In the genomic region with DNA sequence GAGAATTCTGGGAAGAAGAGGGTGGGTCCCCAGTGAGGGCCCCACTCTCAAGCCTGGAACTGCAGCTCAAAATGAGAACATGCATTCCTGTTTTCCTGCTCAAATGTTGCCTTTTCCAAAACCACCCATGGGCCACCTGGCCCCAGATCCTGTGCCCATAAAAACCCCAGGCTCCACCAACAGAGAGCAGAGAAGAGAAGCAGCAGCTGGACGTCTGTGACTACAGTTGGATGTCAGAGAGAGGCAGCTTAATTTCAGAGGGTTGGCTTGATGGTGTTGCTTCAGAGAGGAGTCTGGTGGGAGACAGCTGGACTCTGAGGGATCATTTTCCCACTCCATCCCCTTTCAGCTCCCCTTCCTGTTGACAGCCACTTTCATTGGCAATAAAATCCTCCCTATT, we compare ENCODE assay signal across 14 cellular contexts.
"Had no signal": no experiment of that assay in that cellular context is flagged by ENCODE, and none has a peak within 500 bp of the region (broad histone marks: within the 10 kb centered on the region; RNA-seq: fewer than 3 reads in every experiment).

No MANE protein-coding gene starts in this region.

- H3K36me3 ChIP-seq: ovary, right lobe of liver, spleen, upper lobe of right lung had no signal

- H3K27ac ChIP-seq: coronary artery, ovary, right lobe of liver, spleen, upper lobe of right lung had no signal

- H3K27me3 ChIP-seq: ovary, right lobe of liver, spleen, upper lobe of right lung had no signal

- ATAC-seq: esophagus mucosa; left colon; right lobe of liver; stimulated activated naive CD8-positive, alpha-beta T cell treated with anti-CD3 and anti-CD28 coated beads, Interleukin-15, amount 100 ng/mL, for 72 hours; upper lobe of right lung had no signal

- DNase-seq: activated CD4-positive, alpha-beta T cell treated with anti-CD3 and anti-CD28 coated beads, Interleukin-2, amount 50 U/mL, for 1 hour; activated CD8-positive, alpha-beta memory T cell treated with anti-CD3 and anti-CD28 coated beads for 24 hours; activated naive CD4-positive, alpha-beta T cell; activated naive CD8-positive, alpha-beta T cell treated with anti-CD3 and anti-CD28 coated beads, Interleukin-2, amount 10 ng/mL, durations not matched to agents 7 days and 5 days; central memory CD4-positive, alpha-beta T cell; left colon; ovary; right lobe of liver; spleen; stimulated activated naive CD8-positive, alpha-beta T cell treated with anti-CD3 and anti-CD28 coated beads, Interleukin-15, amount 100 ng/mL, for 72 hours; upper lobe of right lung had no signal

- H3K9me3 ChIP-seq: ovary, right lobe of liver, upper lobe of right lung had no signal

- H3K4me1 ChIP-seq: right lobe of liver, spleen, upper lobe of right lung had no signal

- H3K4me3 ChIP-seq: coronary artery, lung, ovary, right lobe of liver, spleen, upper lobe of right lung had no signal
